Comparison of ENCODE assay signal across 1 cellular context in the genomic region with DNA sequence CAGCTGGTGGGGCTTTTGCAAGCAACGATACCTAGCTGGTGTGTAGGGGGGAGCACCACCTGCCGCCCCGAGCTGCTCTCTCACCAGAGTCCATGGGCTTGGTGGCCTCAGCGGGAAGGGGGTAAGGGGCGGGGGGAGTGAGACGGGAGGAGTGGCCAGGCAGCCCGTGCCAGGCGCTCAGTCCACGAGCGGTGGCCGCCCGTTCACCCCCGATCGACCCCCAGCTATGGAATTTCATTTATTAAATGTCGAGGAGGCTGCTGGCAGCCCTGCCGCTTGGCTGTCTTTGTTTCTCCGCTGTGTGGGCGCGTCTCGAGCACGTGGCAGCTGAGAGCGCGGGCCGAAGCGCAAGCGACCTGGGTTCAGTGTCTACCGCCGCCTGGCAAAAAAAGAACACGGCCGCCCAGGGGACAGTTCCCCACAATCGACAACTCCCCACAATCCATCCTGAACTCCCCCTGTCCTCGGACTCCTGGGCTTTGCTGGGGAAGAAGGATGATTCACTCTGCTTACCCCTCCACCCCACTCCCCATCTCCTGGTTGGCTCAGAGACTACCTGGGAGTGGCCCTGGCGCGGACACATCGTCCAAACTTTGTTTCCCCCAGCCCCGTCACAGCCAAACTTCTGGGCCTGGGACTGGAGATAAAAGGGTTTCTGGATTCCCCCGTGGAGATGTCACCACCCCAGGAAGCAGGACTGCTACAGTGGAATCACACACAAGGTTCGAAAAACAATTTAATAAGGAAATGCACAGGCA.
TF ChIP-seq lines count a peak whose summit lies in the region.

No MANE protein-coding gene starts in this region.

TF ChIP-seq in GM12878, 131 proteins besides CTCF, POLR2A, EP300 and RAD21 (continued from another document):
- TF ChIP-seq, protein P1, sequence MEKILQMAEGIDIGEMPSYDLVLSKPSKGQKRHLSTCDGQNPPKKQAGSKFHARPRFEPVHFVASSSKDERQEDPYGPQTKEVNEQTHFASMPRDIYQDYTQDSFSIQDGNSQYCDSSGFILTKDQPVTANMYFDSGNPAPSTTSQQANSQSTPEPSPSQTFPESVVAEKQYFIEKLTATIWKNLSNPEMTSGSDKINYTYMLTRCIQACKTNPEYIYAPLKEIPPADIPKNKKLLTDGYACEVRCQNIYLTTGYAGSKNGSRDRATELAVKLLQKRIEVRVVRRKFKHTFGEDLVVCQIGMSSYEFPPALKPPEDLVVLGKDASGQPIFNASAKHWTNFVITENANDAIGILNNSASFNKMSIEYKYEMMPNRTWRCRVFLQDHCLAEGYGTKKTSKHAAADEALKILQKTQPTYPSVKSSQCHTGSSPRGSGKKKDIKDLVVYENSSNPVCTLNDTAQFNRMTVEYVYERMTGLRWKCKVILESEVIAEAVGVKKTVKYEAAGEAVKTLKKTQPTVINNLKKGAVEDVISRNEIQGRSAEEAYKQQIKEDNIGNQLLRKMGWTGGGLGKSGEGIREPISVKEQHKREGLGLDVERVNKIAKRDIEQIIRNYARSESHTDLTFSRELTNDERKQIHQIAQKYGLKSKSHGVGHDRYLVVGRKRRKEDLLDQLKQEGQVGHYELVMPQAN (conservative IDR thresholded peaks at IDR 0.05): 0 out of 2 replicates have a peak, but pooled peaks have one; percentile 16
- TF ChIP-seq, protein P2, sequence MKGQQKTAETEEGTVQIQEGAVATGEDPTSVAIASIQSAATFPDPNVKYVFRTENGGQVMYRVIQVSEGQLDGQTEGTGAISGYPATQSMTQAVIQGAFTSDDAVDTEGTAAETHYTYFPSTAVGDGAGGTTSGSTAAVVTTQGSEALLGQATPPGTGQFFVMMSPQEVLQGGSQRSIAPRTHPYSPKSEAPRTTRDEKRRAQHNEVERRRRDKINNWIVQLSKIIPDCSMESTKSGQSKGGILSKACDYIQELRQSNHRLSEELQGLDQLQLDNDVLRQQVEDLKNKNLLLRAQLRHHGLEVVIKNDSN (IDR thresholded peaks at IDR 0.05; ENCODE audit: borderline replicate concordance, extremely low read length, insufficient read depth, low read depth, low read length): peak; percentile 28
- TF ChIP-seq, protein P3, sequence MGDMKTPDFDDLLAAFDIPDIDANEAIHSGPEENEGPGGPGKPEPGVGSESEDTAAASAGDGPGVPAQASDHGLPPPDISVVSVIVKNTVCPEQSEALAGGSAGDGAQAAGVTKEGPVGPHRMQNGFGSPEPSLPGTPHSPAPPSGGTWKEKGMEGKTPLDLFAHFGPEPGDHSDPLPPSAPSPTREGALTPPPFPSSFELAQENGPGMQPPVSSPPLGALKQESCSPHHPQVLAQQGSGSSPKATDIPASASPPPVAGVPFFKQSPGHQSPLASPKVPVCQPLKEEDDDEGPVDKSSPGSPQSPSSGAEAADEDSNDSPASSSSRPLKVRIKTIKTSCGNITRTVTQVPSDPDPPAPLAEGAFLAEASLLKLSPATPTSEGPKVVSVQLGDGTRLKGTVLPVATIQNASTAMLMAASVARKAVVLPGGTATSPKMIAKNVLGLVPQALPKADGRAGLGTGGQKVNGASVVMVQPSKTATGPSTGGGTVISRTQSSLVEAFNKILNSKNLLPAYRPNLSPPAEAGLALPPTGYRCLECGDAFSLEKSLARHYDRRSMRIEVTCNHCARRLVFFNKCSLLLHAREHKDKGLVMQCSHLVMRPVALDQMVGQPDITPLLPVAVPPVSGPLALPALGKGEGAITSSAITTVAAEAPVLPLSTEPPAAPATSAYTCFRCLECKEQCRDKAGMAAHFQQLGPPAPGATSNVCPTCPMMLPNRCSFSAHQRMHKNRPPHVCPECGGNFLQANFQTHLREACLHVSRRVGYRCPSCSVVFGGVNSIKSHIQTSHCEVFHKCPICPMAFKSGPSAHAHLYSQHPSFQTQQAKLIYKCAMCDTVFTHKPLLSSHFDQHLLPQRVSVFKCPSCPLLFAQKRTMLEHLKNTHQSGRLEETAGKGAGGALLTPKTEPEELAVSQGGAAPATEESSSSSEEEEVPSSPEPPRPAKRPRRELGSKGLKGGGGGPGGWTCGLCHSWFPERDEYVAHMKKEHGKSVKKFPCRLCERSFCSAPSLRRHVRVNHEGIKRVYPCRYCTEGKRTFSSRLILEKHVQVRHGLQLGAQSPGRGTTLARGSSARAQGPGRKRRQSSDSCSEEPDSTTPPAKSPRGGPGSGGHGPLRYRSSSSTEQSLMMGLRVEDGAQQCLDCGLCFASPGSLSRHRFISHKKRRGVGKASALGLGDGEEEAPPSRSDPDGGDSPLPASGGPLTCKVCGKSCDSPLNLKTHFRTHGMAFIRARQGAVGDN (IDR thresholded peaks at IDR 0.05): peak; percentile 88
- TF ChIP-seq JUNB (IDR thresholded peaks at IDR 0.05) (no peak), GABPA (IDR thresholded peaks at IDR 0.05; ENCODE audit: low read depth) (no peak), NBN (IDR thresholded peaks at IDR 0.05) (peak; percentile 43; the same call in 1 of the 2 replicates), NR2F1 (conservative IDR thresholded peaks at IDR 0.05) (no peak), WRNIP1 (IDR thresholded peaks at IDR 0.05; ENCODE audit: borderline replicate concordance, low read depth, low read length) (no peak), BRCA1 (IDR thresholded peaks at IDR 0.05; ENCODE audit: low read depth, low read length) (no peak), SPI1 (IDR thresholded peaks at IDR 0.05; ENCODE audit: borderline replicate concordance, insufficient read depth, low read depth, low read length) (no peak), BHLHE40 (IDR thresholded peaks at IDR 0.05; ENCODE audit: borderline replicate concordance in 1 of 2, low read depth in 2 of 2, low read length in 1 of 2) (peak; percentile 67 to 85), EGR1 (IDR thresholded peaks at IDR 0.05; ENCODE audit: borderline replicate concordance in 1 of 2, low read depth in 2 of 2, low read length in 2 of 2) (peak in 1 of 2 experiments; percentile 30; a peak in 1 of 3 replicates), SUPT20H (IDR thresholded peaks at IDR 0.05; ENCODE audit: borderline replicate concordance, control insufficient read depth, low read depth, low read length) (no peak), MTA2 (IDR thresholded peaks at IDR 0.05; ENCODE audit: low read depth) (no peak; the same call in 1 of the 2 replicates), STAT3 (IDR thresholded peaks at IDR 0.05; ENCODE audit: low read depth, low read length) (no peak), RB1 (IDR thresholded peaks at IDR 0.05; ENCODE audit: borderline replicate concordance) (no peak), SMAD1 (IDR thresholded peaks at IDR 0.05; ENCODE audit: low read depth, partially characterized antibody) (no peak), MYC (IDR thresholded peaks at IDR 0.05; ENCODE audit: insufficient read depth, insufficient read length, insufficient replicate concordance, low read length, severe bottlenecking) (peak; percentile 55), SREBF1 (IDR thresholded peaks at IDR 0.05; ENCODE audit: low read length) (no peak), EED (IDR thresholded peaks at IDR 0.05; ENCODE audit: low read depth) (no peak), MXI1 (IDR thresholded peaks at IDR 0.05; ENCODE audit: low read depth, low read length) (peak; percentile 91), NR2C1 (IDR thresholded peaks at IDR 0.05) (no peak), POLR2AphosphoS2 (IDR thresholded peaks at IDR 0.05; ENCODE audit: low read depth, low read length) (no peak)
- TF ChIP-seq, protein P4, sequence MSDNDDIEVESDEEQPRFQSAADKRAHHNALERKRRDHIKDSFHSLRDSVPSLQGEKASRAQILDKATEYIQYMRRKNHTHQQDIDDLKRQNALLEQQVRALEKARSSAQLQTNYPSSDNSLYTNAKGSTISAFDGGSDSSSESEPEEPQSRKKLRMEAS (IDR thresholded peaks at IDR 0.05; ENCODE audit: low read depth, low read length): peak; percentile 88
- TF ChIP-seq, protein P5, sequence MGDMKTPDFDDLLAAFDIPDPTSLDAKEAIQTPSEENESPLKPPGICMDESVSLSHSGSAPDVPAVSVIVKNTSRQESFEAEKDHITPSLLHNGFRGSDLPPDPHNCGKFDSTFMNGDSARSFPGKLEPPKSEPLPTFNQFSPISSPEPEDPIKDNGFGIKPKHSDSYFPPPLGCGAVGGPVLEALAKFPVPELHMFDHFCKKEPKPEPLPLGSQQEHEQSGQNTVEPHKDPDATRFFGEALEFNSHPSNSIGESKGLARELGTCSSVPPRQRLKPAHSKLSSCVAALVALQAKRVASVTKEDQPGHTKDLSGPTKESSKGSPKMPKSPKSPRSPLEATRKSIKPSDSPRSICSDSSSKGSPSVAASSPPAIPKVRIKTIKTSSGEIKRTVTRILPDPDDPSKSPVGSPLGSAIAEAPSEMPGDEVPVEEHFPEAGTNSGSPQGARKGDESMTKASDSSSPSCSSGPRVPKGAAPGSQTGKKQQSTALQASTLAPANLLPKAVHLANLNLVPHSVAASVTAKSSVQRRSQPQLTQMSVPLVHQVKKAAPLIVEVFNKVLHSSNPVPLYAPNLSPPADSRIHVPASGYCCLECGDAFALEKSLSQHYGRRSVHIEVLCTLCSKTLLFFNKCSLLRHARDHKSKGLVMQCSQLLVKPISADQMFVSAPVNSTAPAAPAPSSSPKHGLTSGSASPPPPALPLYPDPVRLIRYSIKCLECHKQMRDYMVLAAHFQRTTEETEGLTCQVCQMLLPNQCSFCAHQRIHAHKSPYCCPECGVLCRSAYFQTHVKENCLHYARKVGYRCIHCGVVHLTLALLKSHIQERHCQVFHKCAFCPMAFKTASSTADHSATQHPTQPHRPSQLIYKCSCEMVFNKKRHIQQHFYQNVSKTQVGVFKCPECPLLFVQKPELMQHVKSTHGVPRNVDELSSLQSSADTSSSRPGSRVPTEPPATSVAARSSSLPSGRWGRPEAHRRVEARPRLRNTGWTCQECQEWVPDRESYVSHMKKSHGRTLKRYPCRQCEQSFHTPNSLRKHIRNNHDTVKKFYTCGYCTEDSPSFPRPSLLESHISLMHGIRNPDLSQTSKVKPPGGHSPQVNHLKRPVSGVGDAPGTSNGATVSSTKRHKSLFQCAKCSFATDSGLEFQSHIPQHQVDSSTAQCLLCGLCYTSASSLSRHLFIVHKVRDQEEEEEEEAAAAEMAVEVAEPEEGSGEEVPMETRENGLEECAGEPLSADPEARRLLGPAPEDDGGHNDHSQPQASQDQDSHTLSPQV (IDR thresholded peaks at IDR 0.05): no peak
- TF ChIP-seq, protein P6, sequence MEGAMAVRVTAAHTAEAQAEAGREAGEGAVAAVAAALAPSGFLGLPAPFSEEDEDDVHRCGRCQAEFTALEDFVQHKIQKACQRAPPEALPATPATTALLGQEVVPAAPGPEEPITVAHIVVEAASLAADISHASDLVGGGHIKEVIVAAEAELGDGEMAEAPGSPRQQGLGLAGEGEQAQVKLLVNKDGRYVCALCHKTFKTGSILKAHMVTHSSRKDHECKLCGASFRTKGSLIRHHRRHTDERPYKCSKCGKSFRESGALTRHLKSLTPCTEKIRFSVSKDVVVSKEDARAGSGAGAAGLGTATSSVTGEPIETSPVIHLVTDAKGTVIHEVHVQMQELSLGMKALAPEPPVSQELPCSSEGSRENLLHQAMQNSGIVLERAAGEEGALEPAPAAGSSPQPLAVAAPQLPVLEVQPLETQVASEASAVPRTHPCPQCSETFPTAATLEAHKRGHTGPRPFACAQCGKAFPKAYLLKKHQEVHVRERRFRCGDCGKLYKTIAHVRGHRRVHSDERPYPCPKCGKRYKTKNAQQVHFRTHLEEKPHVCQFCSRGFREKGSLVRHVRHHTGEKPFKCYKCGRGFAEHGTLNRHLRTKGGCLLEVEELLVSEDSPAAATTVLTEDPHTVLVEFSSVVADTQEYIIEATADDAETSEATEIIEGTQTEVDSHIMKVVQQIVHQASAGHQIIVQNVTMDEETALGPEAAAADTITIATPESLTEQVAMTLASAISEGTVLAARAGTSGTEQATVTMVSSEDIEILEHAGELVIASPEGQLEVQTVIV (IDR thresholded peaks at IDR 0.05; ENCODE audit: borderline replicate concordance, partially characterized antibody): no peak
- TF ChIP-seq, protein P7, sequence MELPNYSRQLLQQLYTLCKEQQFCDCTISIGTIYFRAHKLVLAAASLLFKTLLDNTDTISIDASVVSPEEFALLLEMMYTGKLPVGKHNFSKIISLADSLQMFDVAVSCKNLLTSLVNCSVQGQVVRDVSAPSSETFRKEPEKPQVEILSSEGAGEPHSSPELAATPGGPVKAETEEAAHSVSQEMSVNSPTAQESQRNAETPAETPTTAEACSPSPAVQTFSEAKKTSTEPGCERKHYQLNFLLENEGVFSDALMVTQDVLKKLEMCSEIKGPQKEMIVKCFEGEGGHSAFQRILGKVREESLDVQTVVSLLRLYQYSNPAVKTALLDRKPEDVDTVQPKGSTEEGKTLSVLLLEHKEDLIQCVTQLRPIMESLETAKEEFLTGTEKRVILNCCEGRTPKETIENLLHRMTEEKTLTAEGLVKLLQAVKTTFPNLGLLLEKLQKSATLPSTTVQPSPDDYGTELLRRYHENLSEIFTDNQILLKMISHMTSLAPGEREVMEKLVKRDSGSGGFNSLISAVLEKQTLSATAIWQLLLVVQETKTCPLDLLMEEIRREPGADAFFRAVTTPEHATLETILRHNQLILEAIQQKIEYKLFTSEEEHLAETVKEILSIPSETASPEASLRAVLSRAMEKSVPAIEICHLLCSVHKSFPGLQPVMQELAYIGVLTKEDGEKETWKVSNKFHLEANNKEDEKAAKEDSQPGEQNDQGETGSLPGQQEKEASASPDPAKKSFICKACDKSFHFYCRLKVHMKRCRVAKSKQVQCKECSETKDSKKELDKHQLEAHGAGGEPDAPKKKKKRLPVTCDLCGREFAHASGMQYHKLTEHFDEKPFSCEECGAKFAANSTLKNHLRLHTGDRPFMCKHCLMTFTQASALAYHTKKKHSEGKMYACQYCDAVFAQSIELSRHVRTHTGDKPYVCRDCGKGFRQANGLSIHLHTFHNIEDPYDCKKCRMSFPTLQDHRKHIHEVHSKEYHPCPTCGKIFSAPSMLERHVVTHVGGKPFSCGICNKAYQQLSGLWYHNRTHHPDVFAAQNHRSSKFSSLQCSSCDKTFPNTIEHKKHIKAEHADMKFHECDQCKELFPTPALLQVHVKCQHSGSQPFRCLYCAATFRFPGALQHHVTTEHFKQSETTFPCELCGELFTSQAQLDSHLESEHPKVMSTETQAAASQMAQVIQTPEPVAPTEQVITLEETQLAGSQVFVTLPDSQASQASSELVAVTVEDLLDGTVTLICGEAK (IDR thresholded peaks at IDR 0.05; ENCODE audit: borderline replicate concordance): no peak
- TF ChIP-seq, protein P8, sequence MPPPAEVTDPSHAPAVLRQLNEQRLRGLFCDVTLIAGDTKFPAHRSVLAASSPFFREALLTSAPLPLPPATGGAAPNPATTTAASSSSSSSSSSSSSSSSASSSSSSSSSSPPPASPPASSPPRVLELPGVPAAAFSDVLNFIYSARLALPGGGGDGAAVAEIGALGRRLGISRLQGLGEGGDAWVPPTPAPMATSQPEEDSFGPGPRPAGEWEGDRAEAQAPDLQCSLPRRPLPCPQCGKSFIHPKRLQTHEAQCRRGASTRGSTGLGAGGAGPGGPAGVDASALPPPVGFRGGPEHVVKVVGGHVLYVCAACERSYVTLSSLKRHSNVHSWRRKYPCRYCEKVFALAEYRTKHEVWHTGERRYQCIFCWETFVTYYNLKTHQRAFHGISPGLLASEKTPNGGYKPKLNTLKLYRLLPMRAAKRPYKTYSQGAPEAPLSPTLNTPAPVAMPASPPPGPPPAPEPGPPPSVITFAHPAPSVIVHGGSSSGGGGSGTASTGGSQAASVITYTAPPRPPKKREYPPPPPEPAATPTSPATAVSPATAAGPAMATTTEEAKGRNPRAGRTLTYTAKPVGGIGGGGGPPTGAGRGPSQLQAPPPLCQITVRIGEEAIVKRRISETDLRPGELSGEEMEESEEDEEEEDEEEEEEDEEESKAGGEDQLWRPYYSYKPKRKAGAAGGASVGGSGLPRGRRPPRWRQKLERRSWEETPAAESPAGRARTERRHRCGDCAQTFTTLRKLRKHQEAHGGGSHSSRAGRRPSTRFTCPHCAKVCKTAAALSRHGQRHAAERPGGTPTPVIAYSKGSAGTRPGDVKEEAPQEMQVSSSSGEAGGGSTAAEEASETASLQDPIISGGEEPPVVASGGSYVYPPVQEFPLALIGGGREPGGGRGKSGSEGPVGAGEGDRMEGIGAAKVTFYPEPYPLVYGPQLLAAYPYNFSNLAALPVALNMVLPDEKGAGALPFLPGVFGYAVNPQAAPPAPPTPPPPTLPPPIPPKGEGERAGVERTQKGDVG (CRISPR knock-in tag; IDR thresholded peaks at IDR 0.05): no peak
